ENCODE assay signal across 1 cellular context in the genomic region with DNA sequence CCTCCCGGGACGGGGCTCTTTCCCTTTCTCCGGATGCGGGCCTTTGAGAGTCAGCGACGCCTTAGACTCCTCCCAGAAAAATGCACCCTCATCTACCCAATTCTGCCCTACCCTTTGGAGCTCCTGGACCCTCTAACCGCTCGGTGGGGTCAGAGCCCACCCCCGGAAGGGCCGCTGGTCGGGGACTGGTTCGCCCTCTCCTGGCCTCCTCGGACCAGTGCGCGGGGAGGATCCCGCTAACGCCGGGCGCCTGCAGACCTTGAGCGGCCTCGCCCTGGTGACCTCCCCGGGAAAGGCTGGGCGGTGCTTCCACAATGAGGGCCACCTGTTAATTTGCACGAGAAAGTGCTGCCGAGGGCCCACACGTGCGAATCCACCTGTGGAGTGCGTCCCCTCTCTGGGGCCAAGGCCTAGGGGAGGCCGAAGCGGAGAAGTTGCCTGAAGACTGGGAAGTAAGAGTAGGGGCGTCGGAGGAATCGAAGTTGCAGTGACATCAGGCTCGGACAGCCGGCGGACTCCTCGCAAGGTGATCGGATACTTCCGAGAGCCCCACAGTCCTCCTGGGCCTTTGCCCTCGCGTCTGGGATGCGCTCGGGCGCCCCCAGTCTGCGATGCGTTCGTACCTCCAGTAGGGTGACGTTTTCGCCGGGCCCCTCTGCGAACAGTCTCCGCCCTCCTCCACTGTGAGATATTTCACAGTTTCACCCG.
TF ChIP-seq lines count a peak whose summit lies in the region.

No MANE protein-coding gene starts in this region.

TF ChIP-seq in GM23338, 12 proteins besides CTCF, POLR2A, EP300 and RAD21 (continued from another document):
- TF ChIP-seq ZNF462 (CRISPR knock-in tag; IDR thresholded peaks at IDR 0.05): no peak
